ENCODE assay signal across 24 cellular contexts in the genomic region with DNA sequence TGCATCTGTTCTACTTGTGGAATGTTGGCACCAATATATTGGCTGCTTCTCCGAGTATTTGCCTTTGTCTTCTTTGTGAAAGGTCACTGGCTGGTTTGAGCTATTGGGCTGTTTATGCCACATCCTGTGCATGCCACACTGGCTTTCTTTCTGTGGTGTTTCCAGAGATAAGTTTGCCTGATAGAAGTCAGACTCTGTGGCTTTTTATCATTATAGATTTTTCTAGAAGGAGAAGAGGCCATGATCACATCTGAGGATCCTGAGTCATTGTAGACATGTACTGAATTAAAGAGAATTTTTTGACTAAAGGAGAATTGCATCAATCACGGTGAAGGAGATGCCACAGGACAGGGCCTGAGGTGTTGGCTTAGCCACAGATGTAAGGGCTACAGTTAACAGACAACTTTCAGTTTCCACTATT. TPM values are rescaled to one million over a fixed set of nuclear protein-coding genes. Genes with fewer than 3 reads are reported as not detected.
DNase-seq lines count a peak whose midpoint lies in the region; ATAC-seq and TF ChIP-seq lines count a peak whose summit lies in the region.
"Had no signal": no experiment of that assay in that cellular context is flagged by ENCODE, and none has a peak within 500 bp of the region (broad histone marks: within the 10 kb centered on the region; RNA-seq: fewer than 3 reads in every experiment).

No MANE protein-coding gene starts in this region.

- CTCF ChIA-PET in activated CD8-positive, alpha-beta T cell treated with anti-CD3 and anti-CD28 coated beads, Interleukin-2, amount 10 ng/mL, durations not matched to agents 7 days and 5 days (lab: Charles Lee), result interaction anchor here (1.1 to 9.0 kb wide), 6 partner anchors 14 to 225 kb away, joined by 4 to 112 read pairs (median 42); partner anchors contain the start of gene CDKN2B
- CTCF ChIA-PET in naive thymus-derived CD4-positive, alpha-beta T cell (lab: Charles Lee), result interaction anchor here (1.0 to 8.6 kb wide), 2 partner anchors 222 to 710 kb away, joined by 3 to 108 read pairs; no protein-coding TSS in a partner anchor

- H3K9ac ChIP-seq in BLaER1 treated with 17β-estradiol and CSF1 and Interleukin-3, amounts not matched to agents 10 nM and 100 nM, result no peak overlapping the region
- H3K9ac ChIP-seq: neural progenitor cell had no signal

- no peaks in the 10 kb centered on the region for H4K20me1 ChIP-seq in BLaER1 treated with 17β-estradiol and CSF1 and Interleukin-3, amounts not matched to agents 10 nM and 100 nM

- peaks cover 48% of the 10 kb centered on the region for H3K4me1 Mint-ChIP-seq in activated CD8-positive, alpha-beta T cell treated with anti-CD3 and anti-CD28 coated beads, Interleukin-2, amount 10 ng/mL, durations not matched to agents 7 days and 5 days (ENCODE audit: low read depth)
- peaks cover 0 to 32% (median 4%) of the 10 kb centered on the region in 7 donors for H3K4me1 Mint-ChIP-seq in naive thymus-derived CD4-positive, alpha-beta T cell

- H3K36me3 Mint-ChIP-seq in activated CD8-positive, alpha-beta T cell treated with anti-CD3 and anti-CD28 coated beads, Interleukin-2, amount 10 ng/mL, durations not matched to agents 7 days and 5 days (ENCODE audit: low read depth), result peaks cover 23% of the 10 kb centered on the region
- peaks cover 0 to 2% (median 0%) of the 10 kb centered on the region in 5 donors for H3K36me3 Mint-ChIP-seq in naive thymus-derived CD4-positive, alpha-beta T cell
- H3K36me3 Mint-ChIP-seq: CD8-positive, alpha-beta T cell; neural progenitor cell had no signal

- peak; percentile 38 for DNase-seq in activated CD8-positive, alpha-beta T cell treated with anti-CD3 and anti-CD28 coated beads, Interleukin-2, amount 10 ng/mL, durations not matched to agents 7 days and 5 days
- DNase-seq in naive thymus-derived CD4-positive, alpha-beta T cell, result no peak
- no peak for DNase-seq in A172 (ENCODE audit: low spot score)
- DNase-seq in vagina (ENCODE audit: extremely low spot score in 2 of 2), result no peak
- DNase-seq in COLO668 (lab: John Stamatoyannopoulos, UW; ENCODE audit: unreplicated experiment), result no peak
- no peak for DNase-seq in GOT3 (lab: John Stamatoyannopoulos, UW)
- DNase-seq: activated CD4-positive, alpha-beta T cell treated with anti-CD3 and anti-CD28 coated beads, Interleukin-2, amount 10 ng/mL, durations not matched to agents 24 days and 14 days; activated CD8-positive, alpha-beta memory T cell treated with anti-CD3 and anti-CD28 coated beads, Interleukin-2, amount 50 U/mL, for 48 hours; activated gamma-delta T cell treated with Interleukin-2 at 50 U/mL for 16 hours; CD8-positive, alpha-beta T cell; HFFc6; NCI-H1105; stimulated activated CD4-positive, alpha-beta T cell treated with anti-CD3 and anti-CD28 coated beads, Interleukin-2, amount 100 ng/mL, for 24 hours; stimulated activated naive CD4-positive, alpha-beta T cell treated with Interleukin-2 at 50 U/mL for 16 hours had no signal

- no peak overlapping the region for H3K4me3 Mint-ChIP-seq in activated CD8-positive, alpha-beta T cell treated with anti-CD3 and anti-CD28 coated beads, Interleukin-2, amount 10 ng/mL, durations not matched to agents 7 days and 5 days
- H3K4me3 Mint-ChIP-seq in naive thymus-derived CD4-positive, alpha-beta T cell, result peak overlapping the region in 1 of 10 donors; percentile 4
- H3K4me3 Mint-ChIP-seq: activated CD4-positive, alpha-beta T cell treated with anti-CD3 and anti-CD28 coated beads, Interleukin-2, amount 10 ng/mL, durations not matched to agents 24 days and 14 days; CD8-positive, alpha-beta T cell; HFFc6; neural progenitor cell had no signal

- peak overlapping the region in 3 of 11 experiments; percentile 2 to 40 (median 28); a peak in 4 of 22 replicates for H3K27ac ChIP-seq in BLaER1 treated with 17β-estradiol and CSF1 and Interleukin-3, amounts not matched to agents 10 nM and 100 nM
- H3K27ac ChIP-seq in KOPT-K1 (ENCODE audit: low read depth, low read length, poor library complexity, severe bottlenecking), result peak overlapping the region; percentile 45
- no peak overlapping the region for H3K27ac ChIP-seq in naive thymus-derived CD4-positive, alpha-beta T cell (ENCODE audit: low read depth, low read length)
- H3K27ac ChIP-seq in vagina, result no peak overlapping the region
- H3K27ac ChIP-seq: ascending aorta, esophagus muscularis mucosa, neural progenitor cell, tibial nerve had no signal

- no peak for TF ChIP-seq CTCF in vagina (IDR thresholded peaks at IDR 0.05)

- H3K36me3 ChIP-seq in BLaER1 treated with 17β-estradiol and CSF1 and Interleukin-3, amounts not matched to agents 10 nM and 100 nM, result 0 out of 22 replicates have a peak, but pooled peaks cover 0 to 9% (median 0%) of the 10 kb centered on the region in 11 experiments
- H3K36me3 ChIP-seq in KOPT-K1 (ENCODE audit: insufficient read depth, low read length) (peaks cover 100% of the 10 kb centered on the region), vagina (no peaks in the 10 kb centered on the region)
- no peaks in the 10 kb centered on the region for H3K36me3 ChIP-seq in naive thymus-derived CD4-positive, alpha-beta T cell (ENCODE audit: control insufficient read depth in 2 of 3, insufficient read depth in 3 of 3, low read length in 3 of 3)
- H3K36me3 ChIP-seq: ascending aorta, esophagus muscularis mucosa, neural progenitor cell, tibial nerve had no signal

- H3K27ac Mint-ChIP-seq in activated CD8-positive, alpha-beta T cell treated with anti-CD3 and anti-CD28 coated beads, Interleukin-2, amount 10 ng/mL, durations not matched to agents 7 days and 5 days, result peak overlapping the region; percentile 35
- no peak overlapping the region for H3K27ac Mint-ChIP-seq in naive thymus-derived CD4-positive, alpha-beta T cell
- H3K27ac Mint-ChIP-seq: activated CD4-positive, alpha-beta T cell treated with anti-CD3 and anti-CD28 coated beads, Interleukin-2, amount 10 ng/mL, durations not matched to agents 24 days and 14 days; CD8-positive, alpha-beta T cell; HFFc6; neural progenitor cell; progenitor cell of endocrine pancreas had no signal

- TF ChIP-seq POLR2A in vagina (IDR thresholded peaks at IDR 0.05), result no peak

- peak overlapping the region in 9 of 11 experiments; percentile 24 to 58 (median 30); a peak in 15 of 22 replicates for H3K4me2 ChIP-seq in BLaER1 treated with 17β-estradiol and CSF1 and Interleukin-3, amounts not matched to agents 10 nM and 100 nM
- H3K4me2 ChIP-seq: neural progenitor cell had no signal

- no peaks in the 10 kb centered on the region for H3K9me3 Mint-ChIP-seq in activated CD8-positive, alpha-beta T cell treated with anti-CD3 and anti-CD28 coated beads, Interleukin-2, amount 10 ng/mL, durations not matched to agents 7 days and 5 days (ENCODE audit: insufficient read depth)
- H3K9me3 Mint-ChIP-seq in naive thymus-derived CD4-positive, alpha-beta T cell, result no peaks in the 10 kb centered on the region
- H3K9me3 Mint-ChIP-seq: activated CD4-positive, alpha-beta T cell treated with anti-CD3 and anti-CD28 coated beads, Interleukin-2, amount 10 ng/mL, durations not matched to agents 24 days and 14 days; CD8-positive, alpha-beta T cell; HFFc6; neural progenitor cell had no signal

- H3K4me1 ChIP-seq in BLaER1 treated with 17β-estradiol and CSF1 and Interleukin-3, amounts not matched to agents 10 nM and 100 nM, result peaks cover 9 to 85% (median 41%) of the 10 kb centered on the region in 10 experiments; a peak in 19 of 20 replicates
- peaks cover 0 to 5% of the 10 kb centered on the region in 2 donors for H3K4me1 ChIP-seq in naive thymus-derived CD4-positive, alpha-beta T cell (ENCODE audit: control insufficient read depth in 2 of 2, insufficient read depth in 2 of 2, low read length in 2 of 2)
- peaks cover 28% of the 10 kb centered on the region for H3K4me1 ChIP-seq in vagina
- H3K4me1 ChIP-seq: ascending aorta, neural progenitor cell had no signal

- peak; percentile 69 for ATAC-seq in activated CD8-positive, alpha-beta T cell treated with anti-CD3 and anti-CD28 coated beads, Interleukin-2, amount 10 ng/mL, durations not matched to agents 7 days and 5 days
- peak; percentile 34 for ATAC-seq in naive thymus-derived CD4-positive, alpha-beta T cell
- ATAC-seq: CD8-positive, alpha-beta T cell; Right ventricle myocardium inferior had no signal

- no peaks in the 10 kb centered on the region for H3K9me3 ChIP-seq in BLaER1 treated with 17β-estradiol and CSF1 and Interleukin-3, amounts not matched to agents 10 nM and 100 nM (replicated peaks in 1 of 11)
- H3K9me3 ChIP-seq in KOPT-K1 (ENCODE audit: insufficient read depth, low read length, poor library complexity, severe bottlenecking) (no peaks in the 10 kb centered on the region), vagina (no peaks in the 10 kb centered on the region)
- no peaks in the 10 kb centered on the region for H3K9me3 ChIP-seq in naive thymus-derived CD4-positive, alpha-beta T cell (ENCODE audit: control insufficient read depth in 2 of 3, low read length in 3 of 3)
- H3K9me3 ChIP-seq: ascending aorta, esophagus muscularis mucosa, tibial nerve had no signal

- intact Hi-C loops in naive thymus-derived CD4-positive, alpha-beta T cell (cut with micrococcal nuclease), result loop anchor here (2.0 to 10.0 kb wide), 8 partner anchors 27 to 801 kb away; partner anchors contain the start of gene CDKN2B (in 1 of the 2)
- intact Hi-C loops in vagina (cut with DNase I), result no loop called here

- H3K27me3 Mint-ChIP-seq in activated CD8-positive, alpha-beta T cell treated with anti-CD3 and anti-CD28 coated beads, Interleukin-2, amount 10 ng/mL, durations not matched to agents 7 days and 5 days (ENCODE audit: low read depth), result peaks cover 4% of the 10 kb centered on the region
- H3K27me3 Mint-ChIP-seq in naive thymus-derived CD4-positive, alpha-beta T cell, result peaks cover 0 to 32% (median 0%) of the 10 kb centered on the region in 5 donors

- POLR2A ChIA-PET in activated CD8-positive, alpha-beta T cell treated with anti-CD3 and anti-CD28 coated beads, Interleukin-2, amount 10 ng/mL, durations not matched to agents 7 days and 5 days (lab: Charles Lee), result no interaction called here
- POLR2A ChIA-PET in naive thymus-derived CD4-positive, alpha-beta T cell (lab: Charles Lee), result no interaction called here

- H3K27me3 ChIP-seq in BLaER1 treated with 17β-estradiol and CSF1 and Interleukin-3, amounts not matched to agents 10 nM and 100 nM, result no peaks in the 10 kb centered on the region
- no peaks in the 10 kb centered on the region for H3K27me3 ChIP-seq in naive thymus-derived CD4-positive, alpha-beta T cell (ENCODE audit: control insufficient read depth in 2 of 2, insufficient read depth in 2 of 2, low read length in 2 of 2)
- no peaks in the 10 kb centered on the region for H3K27me3 ChIP-seq in vagina
- H3K27me3 ChIP-seq: ascending aorta, esophagus muscularis mucosa, neural progenitor cell, tibial nerve had no signal

- H3K4me3 ChIP-seq in BLaER1 treated with 17β-estradiol and CSF1 and Interleukin-3, amounts not matched to agents 10 nM and 100 nM, result no peak overlapping the region
- no peak overlapping the region for H3K4me3 ChIP-seq in naive thymus-derived CD4-positive, alpha-beta T cell (ENCODE audit: low read length)
- no peak overlapping the region for H3K4me3 ChIP-seq in vagina
- H3K4me3 ChIP-seq: ascending aorta, esophagus muscularis mucosa, neural progenitor cell, tibial nerve had no signal

RNA-seq across cellular contexts. Expression of gene CDKN2B, which starts 26.5 kb away (rescaled TPM):
- 1 to 10 TPM; 2.3 to 3.1 TPM for total RNA-seq in activated CD8-positive, alpha-beta T cell treated with anti-CD3 and anti-CD28 coated beads, Interleukin-2, amount 10 ng/mL, durations not matched to agents 7 days and 5 days
- 1 to 10 TPM in 2 of 5 experiments, under 1 TPM in 1, not detected in 2; 0.32 to 4.1 (median 1.6) TPM for total RNA-seq in naive thymus-derived CD4-positive, alpha-beta T cell
- polyA plus RNA-seq in naive thymus-derived CD4-positive, alpha-beta T cell, result not detected
- total RNA-seq in A172 (2014; rRNA removed; shearing (Covaris generic)), result not detected in 2 replicates
- 67.0 TPM for total RNA-seq in vagina
- total RNA-seq: CD8-positive, alpha-beta T cell; NCI-H460; skeletal muscle tissue had no signal

RNA-seq across cellular contexts. Expression of gene CDKN2B-AS1, which starts 41.0 kb away (rescaled TPM):
- total RNA-seq in activated CD8-positive, alpha-beta T cell treated with anti-CD3 and anti-CD28 coated beads, Interleukin-2, amount 10 ng/mL, durations not matched to agents 7 days and 5 days, result 1 to 10 TPM; 6.4 to 6.9 TPM
- total RNA-seq in naive thymus-derived CD4-positive, alpha-beta T cell, result 1 to 10 TPM in 1 of 5 experiments, under 1 TPM in 2, not detected in 2; 0.21 to 3.5 (median 0.61) TPM
- not detected for polyA plus RNA-seq in naive thymus-derived CD4-positive, alpha-beta T cell
- not detected in 2 replicates for total RNA-seq in A172 (2014; rRNA removed; shearing (Covaris generic))
- total RNA-seq in vagina, result 5.9 TPM
- total RNA-seq: ascending aorta, NCI-H460, progenitor cell of endocrine pancreas, Right ventricle myocardium inferior had no signal

RNA-seq across cellular contexts. Expression of gene CDKN2A, which starts 41.4 kb away (rescaled TPM):
- 10 to 100 TPM; 32.9 to 39.7 TPM for total RNA-seq in activated CD8-positive, alpha-beta T cell treated with anti-CD3 and anti-CD28 coated beads, Interleukin-2, amount 10 ng/mL, durations not matched to agents 7 days and 5 days
- total RNA-seq in naive thymus-derived CD4-positive, alpha-beta T cell, result 10 to 100 TPM in 1 of 5 experiments, 1 to 10 TPM in 1, under 1 TPM in 2, not detected in 1; 0.43 to 21.7 (median 1.7) TPM
- under 1 TPM in 1 of 2 donors, not detected in 1; 0.79 TPM for polyA plus RNA-seq in naive thymus-derived CD4-positive, alpha-beta T cell
- total RNA-seq in A172 (2014; rRNA removed; shearing (Covaris generic)), result not detected in 2 replicates
- total RNA-seq in vagina, result 25.8 TPM
- total RNA-seq: NCI-H460, progenitor cell of endocrine pancreas, skeletal muscle tissue had no signal

Comparison
In these comparisons a context has a peak if more than half of its experiments do, and no peak if none do; other contexts are left out.
1. RNA of gene CDKN2B, which starts 26.5 kb away (total RNA-seq): 67.0 TPM in vagina (single experiment); 2.3 to 3.1 TPM in activated CD8-positive, alpha-beta T cell treated with anti-CD3 and anti-CD28 coated beads, Interleukin-2, amount 10 ng/mL, durations not matched to agents 7 days and 5 days, 0.32 to 4.1 TPM in naive thymus-derived CD4-positive, alpha-beta T cell and not detected in A172; every median in the first group is over 10 times any median in the second.